Comparison of ENCODE assay signal across 11 cellular contexts in genomic region chr6:7391244-7391643, GRCh38. TPM values are rescaled to one million over a fixed set of nuclear protein-coding genes. Genes with fewer than 3 reads are reported as not detected.
DNase-seq lines count a peak whose midpoint lies in the region; ATAC-seq, FAIRE-seq and TF ChIP-seq lines count a peak whose summit lies in the region.
"Had no signal": no experiment of that assay in that cellular context is flagged by ENCODE, and none has a peak within 500 bp of the region (broad histone marks: within the 10 kb centered on the region; RNA-seq: fewer than 3 reads in every experiment).

No MANE protein-coding gene starts in this region.

- H3K9me3 ChIP-seq in Karpas-422 (ENCODE audit: low read length) (no peaks in the 10 kb centered on the region), mammary epithelial cell (replicated peaks; ENCODE audit: insufficient read depth, low read length) (no peaks in the 10 kb centered on the region), small intestine (ENCODE audit: control insufficient read depth, low read depth) (no peaks in the 10 kb centered on the region)
- H3K9me3 ChIP-seq: tibial nerve had no signal

- peaks cover 28% of the 10 kb centered on the region for H3K4me1 ChIP-seq in Karpas-422 (ENCODE audit: low read length)
- H3K4me1 ChIP-seq in mammary epithelial cell (ENCODE audit: insufficient read depth, low read length): peaks cover 23% of the 10 kb centered on the region
- H3K4me1 ChIP-seq in small intestine (ENCODE audit: control insufficient read depth in 2 of 2, insufficient read depth in 1 of 2, low read depth in 1 of 2, low read length in 1 of 2): peaks cover 6 to 13% of the 10 kb centered on the region in 2 donors

- CTCF ChIA-PET in mammary epithelial cell (lab: Charles Lee; ENCODE audit: low non-redundant PET): no interaction called here

- H3K4me3 Mint-ChIP-seq in T-helper 1 cell treated with Interleukin-12 subunit alpha and Interleukin-12 subunit beta and Interleukin-4 antibody, amounts not matched to agents 30 μg/mL and 1 μg/mL, for 36 hours: peak overlapping the region; percentile 94
- peak overlapping the region; percentile 99 for H3K4me3 Mint-ChIP-seq in neural crest cell

- H3K9ac ChIP-seq in Karpas-422 (ENCODE audit: low read length): peak overlapping the region; percentile 89; the same call in 1 of the 2 replicates
- H3K9ac ChIP-seq in mammary epithelial cell (ENCODE audit: insufficient read depth, low read length): peak overlapping the region; percentile 10

- H4K20me1 ChIP-seq in Karpas-422 (ENCODE audit: insufficient read depth, low read depth, low read length): peaks cover 14% of the 10 kb centered on the region; the same call in 1 of the 2 replicates
- no peaks in the 10 kb centered on the region for H4K20me1 ChIP-seq in mammary epithelial cell (ENCODE audit: insufficient read depth, low read length)

- BruUV-seq in mammary epithelial cell (replicated peaks; lab: Mats Ljungman, UMichigan): no TSS peak

- peaks cover 30% of the 10 kb centered on the region for H3K36me3 Mint-ChIP-seq in T-helper 1 cell treated with Interleukin-12 subunit alpha and Interleukin-12 subunit beta and Interleukin-4 antibody, amounts not matched to agents 30 μg/mL and 1 μg/mL, for 36 hours (ENCODE audit: low read depth)
- peaks cover 5% of the 10 kb centered on the region for H3K36me3 Mint-ChIP-seq in neural crest cell (ENCODE audit: low read depth)

- H3K27me3 Mint-ChIP-seq in T-helper 1 cell treated with Interleukin-12 subunit alpha and Interleukin-12 subunit beta and Interleukin-4 antibody, amounts not matched to agents 30 μg/mL and 1 μg/mL, for 36 hours (ENCODE audit: low read depth): no peaks in the 10 kb centered on the region
- no peaks in the 10 kb centered on the region for H3K27me3 Mint-ChIP-seq in neural crest cell (ENCODE audit: low read depth)

- in situ Hi-C loops in mammary epithelial cell (cut with MboI; ENCODE audit: low sequenced_read_pairs in 2 of 2): loop anchor here (5.0 to 10.0 kb wide), 3 partner anchors 84 to 116 kb away; no protein-coding TSS in a partner anchor

- dilution Hi-C loops in mammary epithelial cell (cut with HindIII; ENCODE audit: low sequenced_read_pairs): no loop called here

- intact Hi-C loops in mammary epithelial cell (cut with micrococcal nuclease): loop anchor here (10.0 kb wide), 1 partner anchor 666 kb away; no protein-coding TSS in a partner anchor

- no peak for TF ChIP-seq CTCF in mammary epithelial cell (conservative IDR thresholded peaks at IDR 0.05 in 1 of 2, IDR thresholded peaks at IDR 0.05 in 1 of 2; ENCODE audit: extremely low read depth in 1 of 2, insufficient read depth in 1 of 2, low read depth in 1 of 2, low read length in 2 of 2)
- no peak for TF ChIP-seq CTCF in neural crest cell (conservative IDR thresholded peaks at IDR 0.05)

- H3K4me2 ChIP-seq in Karpas-422 (ENCODE audit: low read depth, low read length, poor library complexity, severe bottlenecking) (peak overlapping the region; percentile 91), mammary epithelial cell (ENCODE audit: insufficient read depth, low read depth, low read length) (peak overlapping the region; percentile 86)

- no peaks in the 10 kb centered on the region for H3K9me3 Mint-ChIP-seq in T-helper 1 cell treated with Interleukin-12 subunit alpha and Interleukin-12 subunit beta and Interleukin-4 antibody, amounts not matched to agents 30 μg/mL and 1 μg/mL, for 36 hours
- no peaks in the 10 kb centered on the region for H3K9me3 Mint-ChIP-seq in neural crest cell

- H3K27me3 ChIP-seq in Karpas-422 (ENCODE audit: low read length) (no peaks in the 10 kb centered on the region), mammary epithelial cell (ENCODE audit: insufficient read depth, low read length) (no peaks in the 10 kb centered on the region), small intestine (ENCODE audit: control insufficient read depth in 2 of 2, insufficient read depth in 2 of 2, low read length in 2 of 2) (no peaks in the 10 kb centered on the region)
- H3K27me3 ChIP-seq: tibial nerve had no signal

- DNase-seq in T-helper 1 cell: no peak
- no peak for DNase-seq in Karpas-422
- DNase-seq in mammary epithelial cell: no peak
- DNase-seq in neural crest cell (ENCODE audit: low read depth, low spot score): no peak
- DNase-seq in small intestine: no peak
- no peak for DNase-seq in kidney tubule cell (ENCODE audit: low spot score)

- peaks cover 38% of the 10 kb centered on the region for H3K4me1 Mint-ChIP-seq in T-helper 1 cell treated with Interleukin-12 subunit alpha and Interleukin-12 subunit beta and Interleukin-4 antibody, amounts not matched to agents 30 μg/mL and 1 μg/mL, for 36 hours (ENCODE audit: low read depth)
- peaks cover 41% of the 10 kb centered on the region for H3K4me1 Mint-ChIP-seq in neural crest cell

- H3K4me3 ChIP-seq in Karpas-422 (ENCODE audit: low read length): peak overlapping the region; percentile 90
- H3K4me3 ChIP-seq in mammary epithelial cell (replicated peaks in 1 of 3; ENCODE audit: insufficient read depth in 1 of 3, low read depth in 2 of 3, low read length in 3 of 3): peak overlapping the region in 2 of 3 experiments; percentile 43 to 67
- no peak overlapping the region for H3K4me3 ChIP-seq in small intestine (ENCODE audit: low read depth in 1 of 2, low read length in 2 of 2)
- H3K4me3 ChIP-seq: lung had no signal

- H3K36me3 ChIP-seq in Karpas-422 (ENCODE audit: insufficient read depth, low read length): peaks cover 28% of the 10 kb centered on the region
- peaks cover 8% of the 10 kb centered on the region for H3K36me3 ChIP-seq in mammary epithelial cell (ENCODE audit: insufficient read depth, low read length)
- peaks cover 0 to 6% of the 10 kb centered on the region in 2 donors for H3K36me3 ChIP-seq in small intestine (ENCODE audit: control insufficient read depth in 2 of 2, insufficient read depth in 2 of 2, low read length in 2 of 2)

- H2AFZ ChIP-seq in Karpas-422 (ENCODE audit: low read length): no peak overlapping the region
- H2AFZ ChIP-seq in mammary epithelial cell (ENCODE audit: low read depth, low read length): no peak overlapping the region

- H3K79me2 ChIP-seq in Karpas-422 (ENCODE audit: low read length) (peaks cover 51% of the 10 kb centered on the region), mammary epithelial cell (ENCODE audit: insufficient read depth, low read length) (peaks cover 49% of the 10 kb centered on the region)

- H3K27ac ChIP-seq in Karpas-422 (ENCODE audit: low read length): no peak overlapping the region
- H3K27ac ChIP-seq in mammary epithelial cell (ENCODE audit: insufficient read depth, low read depth, low read length): peak overlapping the region; percentile 95
- no peak overlapping the region for H3K27ac ChIP-seq in small intestine (ENCODE audit: low read depth in 1 of 2, low read length in 1 of 2)
- H3K27ac ChIP-seq: tibial nerve had no signal

- 74% methylated on average over 3 of the region's 3 CpGs for WGBS in mammary epithelial cell (ENCODE audit: low coverage, missing lambda C conversion rate)
- 69 to 82% (median 79%) methylated on average over 3 of the region's 3 CpGs for WGBS in small intestine, 3 donors

- no peak overlapping the region for H3K27ac Mint-ChIP-seq in T-helper 1 cell treated with Interleukin-12 subunit alpha and Interleukin-12 subunit beta and Interleukin-4 antibody, amounts not matched to agents 30 μg/mL and 1 μg/mL, for 36 hours
- peak overlapping the region; percentile 16 for H3K27ac Mint-ChIP-seq in neural crest cell (ENCODE audit: unreplicated experiment)

- no peak for ATAC-seq in GM18858 (IDR thresholded peaks at IDR 0.05; ENCODE audit: unreplicated experiment)

- no peaks in the 10 kb centered on the region for H3K9me2 ChIP-seq in Karpas-422 (replicated peaks; ENCODE audit: insufficient read depth, low read length)

- FAIRE-seq in small intestine (lab: Jason Lieb, UNC): no peak

RNA-seq across cellular contexts. Expression of gene RIOK1, which starts 1.6 kb away (rescaled TPM):
- 36.8 and 57.0 TPM in 2 replicates for total RNA-seq in Karpas-422 (2014; rRNA removed; shearing (Covaris generic); ENCODE audit: low replicate concordance)
- 10 to 100 TPM; 13.0 to 20.3 TPM for total RNA-seq in mammary epithelial cell
- polyA plus RNA-seq in mammary epithelial cell: 10.1 TPM
- 22.9 TPM for polyA minus RNA-seq in mammary epithelial cell
- total RNA-seq in neural crest cell: 28.0 and 31.1 TPM in 2 replicates
- 10 to 100 TPM in 1 of 3 donors, 1 to 10 TPM in 2; 6.0 to 12.3 (median 6.2) TPM for polyA plus RNA-seq in small intestine

RNA-seq across cellular contexts. Expression of gene CAGE1, which starts 1.7 kb away (rescaled TPM):
- not detected in 2 replicates for total RNA-seq in Karpas-422 (2014; rRNA removed; shearing (Covaris generic); ENCODE audit: low replicate concordance)
- total RNA-seq in mammary epithelial cell (under 1 TPM; under 0.01 to 0.14 TPM), neural crest cell (0.16 and 0.20 TPM in 2 replicates)
- polyA plus RNA-seq in mammary epithelial cell (0.01 TPM), small intestine (under 1 TPM in 1 of 3 donors, not detected in 2; 0.01 TPM)
- not detected for polyA minus RNA-seq in mammary epithelial cell
- total RNA-seq: tibial nerve had no signal
- polyA plus RNA-seq: AG04450, lung had no signal

Comparison
In these comparisons a context has a peak if more than half of its experiments do, and no peak if none do; other contexts are left out.
1. H3K4me3 ChIP-seq: peak in Karpas-422 (single experiment) and mammary epithelial cell (2 of 3); none in small intestine (0 of 2).